Comparison of ENCODE assay signal across 13 cellular contexts in the genomic region with DNA sequence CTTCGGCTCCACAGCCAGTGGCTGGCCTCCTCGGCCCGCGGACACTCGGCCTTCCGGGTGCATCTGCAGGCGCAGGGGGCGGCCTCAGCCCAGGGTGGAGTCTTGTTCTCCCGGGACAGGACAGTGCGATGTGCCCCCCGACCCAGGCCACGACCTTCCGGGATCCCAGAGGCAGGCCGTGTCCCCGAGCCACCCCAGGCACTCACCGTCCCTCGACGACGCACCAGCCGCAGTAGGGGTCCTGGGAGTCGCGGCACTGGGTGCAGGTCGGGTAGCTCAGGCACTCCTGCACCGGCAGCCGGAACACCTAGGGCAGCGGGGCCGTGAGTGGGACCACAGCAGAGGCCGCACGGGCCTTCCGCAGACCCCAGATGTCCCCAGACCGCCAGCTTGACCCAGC. TPM values are rescaled to one million over a fixed set of nuclear protein-coding genes. Genes with fewer than 3 reads are reported as not detected.
DNase-seq lines count a peak whose midpoint lies in the region; ATAC-seq and TF ChIP-seq lines count a peak whose summit lies in the region.
"Had no signal": no experiment of that assay in that cellular context is flagged by ENCODE, and none has a peak within 500 bp of the region (broad histone marks: within the 10 kb centered on the region; RNA-seq: fewer than 3 reads in every experiment).

No MANE protein-coding gene starts in this region.

- no peak for ATAC-seq in GM21423 (IDR thresholded peaks at IDR 0.05; ENCODE audit: unreplicated experiment)

- H2BK120ac ChIP-seq in neuronal stem cell (ENCODE audit: low read depth, low read length) = no peak overlapping the region

- no peak for DNase-seq in RWPE1 (ENCODE audit: low spot score)
- DNase-seq in neuronal stem cell (ENCODE audit: low spot score) = no peak
- DNase-seq in GM20000 (ENCODE audit: low spot score) = no peak
- DNase-seq: ACHN; BE2C; C1 segment of cervical spinal cord; CD4-positive, CD25-positive, alpha-beta regulatory T cell; CD8-positive, alpha-beta memory T cell; COR-L47; GOT3; H9 had no signal

- no peak overlapping the region for H2BK15ac ChIP-seq in neuronal stem cell (ENCODE audit: low read length)

- H3K4ac ChIP-seq in neuronal stem cell (ENCODE audit: low read length) = no peak overlapping the region

- TF ChIP-seq CTCF in RWPE1 (conservative IDR thresholded peaks at IDR 0.05; ENCODE audit: low read depth) (no peak), GM20000 (IDR thresholded peaks at IDR 0.05; ENCODE audit: extremely low read depth, missing control alignments) (no peak)

- peak overlapping the region; percentile 20 for H3K23ac ChIP-seq in neuronal stem cell (ENCODE audit: low read depth, low read length, poor library complexity)

- no peak overlapping the region for H3K4me3 ChIP-seq in neuronal stem cell (ENCODE audit: low read length in 2 of 2)

- peaks cover 56% of the 10 kb centered on the region for H3K79me1 ChIP-seq in neuronal stem cell (ENCODE audit: low read depth, low read length)

- no CpG with 5 or more reads among the region's 31 CpGs for WGBS in neuronal stem cell (ENCODE audit: extremely low coverage in 2 of 2, insufficient read length in 2 of 2, insufficient replicate concordance in 1 of 2), 2 donors

- peaks cover 0 to 15% of the 10 kb centered on the region in 2 donors for H3K4me1 ChIP-seq in neuronal stem cell (ENCODE audit: control insufficient read depth in 2 of 2, insufficient read depth in 1 of 2, low read depth in 1 of 2, low read length in 2 of 2)
- H3K4me1 ChIP-seq: BE2C had no signal

- H2BK5ac ChIP-seq in neuronal stem cell (ENCODE audit: low read length) = peak overlapping the region; percentile 66

- POLR2A ChIA-PET in RWPE1 (lab: Yijun Ruan, JAX; ENCODE audit: low non-redundant PET) = no interaction called here

- H4K8ac ChIP-seq in neuronal stem cell (ENCODE audit: low read depth, low read length) = no peak overlapping the region

- H4K91ac ChIP-seq in neuronal stem cell (ENCODE audit: low read depth, low read length, poor library complexity) = no peak overlapping the region

- no peak overlapping the region for H2AFZ ChIP-seq in neuronal stem cell (ENCODE audit: low read length)

- CTCF ChIA-PET in RWPE1 (lab: Yijun Ruan, JAX) = no interaction called here

- no peak overlapping the region for H3K18ac ChIP-seq in neuronal stem cell (ENCODE audit: low read length)

- H3K9ac ChIP-seq in neuronal stem cell (ENCODE audit: low read depth, low read length, poor library complexity) = no peak overlapping the region
- H3K9ac ChIP-seq: KMS-11 had no signal

- H2AK5ac ChIP-seq in neuronal stem cell (ENCODE audit: low read depth, low read length) = peak overlapping the region; percentile 37

- H2BK12ac ChIP-seq in neuronal stem cell (ENCODE audit: low read length) = no peak overlapping the region

- no peaks in the 10 kb centered on the region for H3K9me3 ChIP-seq in neuronal stem cell (replicated peaks in 1 of 2; ENCODE audit: control insufficient read depth in 2 of 2, insufficient read depth in 1 of 2, low read depth in 1 of 2, low read length in 2 of 2)
- H3K9me3 ChIP-seq: BE2C had no signal

- peaks cover 55 to 92% of the 10 kb centered on the region in 2 donors for H3K36me3 ChIP-seq in neuronal stem cell (replicated peaks in 1 of 2; ENCODE audit: control insufficient read depth in 2 of 2, insufficient read depth in 2 of 2, low read length in 2 of 2)

- no peak overlapping the region for H3K14ac ChIP-seq in neuronal stem cell (ENCODE audit: low read length)

- H3K27me3 ChIP-seq in neuronal stem cell (ENCODE audit: control insufficient read depth in 3 of 3, insufficient read depth in 3 of 3, low read depth in 1 of 3, low read length in 3 of 3) = no peaks in the 10 kb centered on the region
- H3K27me3 ChIP-seq: BE2C had no signal

- H3K27ac ChIP-seq in RWPE1 (peak overlapping the region; percentile 100), neuronal stem cell (replicated peaks; ENCODE audit: low read length) (no peak overlapping the region)
- H3K27ac ChIP-seq: KMS-11 had no signal

- H3K4me2 ChIP-seq in neuronal stem cell (ENCODE audit: insufficient read depth, low read length, poor library complexity, severe bottlenecking) = no peak overlapping the region
- H3K4me2 ChIP-seq: KMS-11 had no signal

RNA-seq across cellular contexts. Expression of a gene that starts 17.6 kb away (rescaled TPM):
- 4.0 TPM for polyA plus RNA-seq in neuronal stem cell (2013, experiment 1 of 2)
- 3.6 TPM for polyA plus RNA-seq in neuronal stem cell (2013, experiment 2 of 2)

RNA-seq across cellular contexts. Expression of a gene that starts 19.7 kb away (rescaled TPM):
- 71.0 TPM for polyA plus RNA-seq in neuronal stem cell (2013, experiment 1 of 2)
- 69.8 TPM for polyA plus RNA-seq in neuronal stem cell (2013, experiment 2 of 2)

RNA-seq across cellular contexts. Expression of a gene that starts 26.2 kb away (rescaled TPM):
- polyA plus RNA-seq in neuronal stem cell (2013, experiment 1 of 2) = 28.8 TPM
- 28.1 TPM for polyA plus RNA-seq in neuronal stem cell (2013, experiment 2 of 2)

RNA-seq across cellular contexts. Expression of a gene that starts 36.7 kb away (rescaled TPM):
- polyA plus RNA-seq in neuronal stem cell (2013, experiment 1 of 2) = 20.1 TPM
- 18.8 TPM for polyA plus RNA-seq in neuronal stem cell (2013, experiment 2 of 2)

RNA-seq across cellular contexts. Expression of a gene that starts 39.1 kb away (rescaled TPM):
- 12.7 TPM for polyA plus RNA-seq in neuronal stem cell (2013, experiment 1 of 2)
- polyA plus RNA-seq in neuronal stem cell (2013, experiment 2 of 2) = 11.7 TPM
